8 cellular contexts compared by ENCODE assay signal in the genomic region with DNA sequence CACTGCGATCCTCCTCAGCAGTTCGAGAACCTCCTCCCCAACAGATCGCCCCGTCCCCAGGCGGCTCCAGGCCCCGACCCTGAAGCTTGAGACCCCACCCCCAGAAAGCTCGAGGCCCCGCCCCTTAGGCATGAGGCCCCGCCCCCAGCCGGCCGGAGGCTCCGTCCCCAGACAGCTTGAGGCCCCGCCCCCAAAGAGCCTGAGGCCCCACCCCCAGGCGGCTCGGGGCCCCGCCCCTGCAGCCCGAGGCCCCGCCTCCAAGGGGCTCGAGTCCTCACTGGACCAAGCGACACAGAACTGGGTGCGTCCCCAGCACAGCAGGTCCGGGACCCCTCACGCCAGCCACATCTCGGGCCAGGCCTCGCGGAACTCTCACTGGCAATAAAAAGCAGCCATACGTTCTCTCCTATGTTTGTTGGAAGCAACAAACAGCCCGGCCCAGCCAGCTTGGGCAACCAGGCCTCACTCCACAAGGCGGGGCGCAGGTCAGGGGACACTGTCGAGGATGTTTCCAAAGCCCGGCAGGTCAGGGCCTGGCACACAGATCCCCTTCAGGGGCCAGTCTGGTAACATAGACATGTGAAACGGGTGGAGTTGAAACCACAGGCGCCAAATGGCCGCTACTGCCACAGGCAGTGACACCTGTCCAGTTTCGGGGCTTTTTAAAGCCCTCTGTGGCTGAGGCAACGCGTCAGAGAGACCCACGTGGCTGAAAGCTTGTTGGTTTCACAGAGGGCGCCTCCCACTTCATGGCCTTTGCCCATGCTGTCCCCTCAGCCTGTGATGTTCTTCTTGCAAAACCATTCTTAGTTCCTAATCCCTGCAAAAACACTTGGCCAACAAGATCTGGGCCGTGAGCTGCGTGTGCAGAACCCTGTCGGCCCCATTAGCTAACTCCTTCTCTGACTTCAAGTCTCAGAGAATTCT.
DNase-seq lines count a peak whose midpoint lies in the region; ATAC-seq and TF ChIP-seq lines count a peak whose summit lies in the region.

No MANE protein-coding gene starts in this region.

- no peak overlapping the region for H3K4me3 Mint-ChIP-seq in activated T-helper 2 cell treated with anti-CD3 and anti-CD28 coated beads, Interferon-gamma antibody, Interleukin-2, Interleukin-4, amounts not matched to agents 10 μg/mL and 5 μg/mL and 100 μg/mL, durations not matched to agents 14 hours and 24 hours and 36 hours (ENCODE audit: low read depth)
- H3K4me3 Mint-ChIP-seq in activated T-helper 1 cell treated with anti-CD3 and anti-CD28 coated beads, Interleukin-12 subunit alpha, Interleukin-12 subunit beta, Interleukin-2, Interleukin-4 antibody, amounts not matched to agents 30 ng/mL and 10 ng/mL and 1 ng/mL, durations not matched to agents 14 hours and 24 hours and 36 hours = no peak overlapping the region

- no peaks in the 10 kb centered on the region for H3K4me1 Mint-ChIP-seq in activated T-helper 2 cell treated with anti-CD3 and anti-CD28 coated beads, Interferon-gamma antibody, Interleukin-2, Interleukin-4, amounts not matched to agents 10 μg/mL and 5 μg/mL and 100 μg/mL, durations not matched to agents 14 hours and 24 hours and 36 hours (ENCODE audit: low read depth)
- H3K4me1 Mint-ChIP-seq in activated T-helper 1 cell treated with anti-CD3 and anti-CD28 coated beads, Interleukin-12 subunit alpha, Interleukin-12 subunit beta, Interleukin-2, Interleukin-4 antibody, amounts not matched to agents 30 ng/mL and 10 ng/mL and 1 ng/mL, durations not matched to agents 14 hours and 24 hours and 36 hours (ENCODE audit: low read depth) = no peaks in the 10 kb centered on the region

- ATAC-seq in GM21367 (IDR thresholded peaks at IDR 0.05; ENCODE audit: unreplicated experiment) = peak; percentile 90
- ATAC-seq in HG03442 (IDR thresholded peaks at IDR 0.05; ENCODE audit: unreplicated experiment) = peak; percentile 90

- no peak overlapping the region for H2AFZ ChIP-seq in osteoblast (ENCODE audit: low read length)

- H3K36me3 ChIP-seq in osteoblast (ENCODE audit: insufficient read depth, low read length) = no peaks in the 10 kb centered on the region

- no peaks in the 10 kb centered on the region for H4K20me1 ChIP-seq in osteoblast (ENCODE audit: insufficient read depth, low read length)

- no peaks in the 10 kb centered on the region for H3K79me2 ChIP-seq in osteoblast (ENCODE audit: insufficient read depth, low read length)

- H3K4me2 ChIP-seq in osteoblast (ENCODE audit: insufficient read depth, low read length) = no peak overlapping the region

- no peak overlapping the region for H3K27ac Mint-ChIP-seq in activated T-helper 2 cell treated with anti-CD3 and anti-CD28 coated beads, Interferon-gamma antibody, Interleukin-2, Interleukin-4, amounts not matched to agents 10 μg/mL and 5 μg/mL and 100 μg/mL, durations not matched to agents 14 hours and 24 hours and 36 hours
- no peak overlapping the region for H3K27ac Mint-ChIP-seq in activated T-helper 1 cell treated with anti-CD3 and anti-CD28 coated beads, Interleukin-12 subunit alpha, Interleukin-12 subunit beta, Interleukin-2, Interleukin-4 antibody, amounts not matched to agents 30 ng/mL and 10 ng/mL and 1 ng/mL, durations not matched to agents 14 hours and 24 hours and 36 hours

- H3K27me3 Mint-ChIP-seq in activated T-helper 2 cell treated with anti-CD3 and anti-CD28 coated beads, Interferon-gamma antibody, Interleukin-2, Interleukin-4, amounts not matched to agents 10 μg/mL and 5 μg/mL and 100 μg/mL, durations not matched to agents 14 hours and 24 hours and 36 hours (ENCODE audit: low read depth) = no peaks in the 10 kb centered on the region
- H3K27me3 Mint-ChIP-seq in activated T-helper 1 cell treated with anti-CD3 and anti-CD28 coated beads, Interleukin-12 subunit alpha, Interleukin-12 subunit beta, Interleukin-2, Interleukin-4 antibody, amounts not matched to agents 30 ng/mL and 10 ng/mL and 1 ng/mL, durations not matched to agents 14 hours and 24 hours and 36 hours (ENCODE audit: insufficient read depth) = no peaks in the 10 kb centered on the region

- intact Hi-C loops in activated T-helper 2 cell treated with anti-CD3 and anti-CD28 coated beads, Interferon-gamma antibody, Interleukin-2, Interleukin-4, amounts not matched to agents 10 μg/mL and 5 μg/mL and 100 μg/mL, durations not matched to agents 14 hours and 24 hours and 36 hours (cut with micrococcal nuclease) = no loop called here
- intact Hi-C loops in activated T-helper 1 cell treated with anti-CD3 and anti-CD28 coated beads, Interleukin-12 subunit alpha, Interleukin-12 subunit beta, Interleukin-2, Interleukin-4 antibody, amounts not matched to agents 30 ng/mL and 10 ng/mL and 1 ng/mL, durations not matched to agents 14 hours and 24 hours and 36 hours (cut with micrococcal nuclease) = no loop called here

- H3K4me3 ChIP-seq in GM12865 (ENCODE audit: low read depth, low read length) = peak overlapping the region; percentile 16; the same call in 1 of the 2 replicates
- no peak overlapping the region for H3K4me3 ChIP-seq in osteoblast (ENCODE audit: insufficient read depth, low read length)

- no peaks in the 10 kb centered on the region for H3K9me3 Mint-ChIP-seq in activated T-helper 2 cell treated with anti-CD3 and anti-CD28 coated beads, Interferon-gamma antibody, Interleukin-2, Interleukin-4, amounts not matched to agents 10 μg/mL and 5 μg/mL and 100 μg/mL, durations not matched to agents 14 hours and 24 hours and 36 hours
- no peaks in the 10 kb centered on the region for H3K9me3 Mint-ChIP-seq in activated T-helper 1 cell treated with anti-CD3 and anti-CD28 coated beads, Interleukin-12 subunit alpha, Interleukin-12 subunit beta, Interleukin-2, Interleukin-4 antibody, amounts not matched to agents 30 ng/mL and 10 ng/mL and 1 ng/mL, durations not matched to agents 14 hours and 24 hours and 36 hours

- H3K4me1 ChIP-seq in osteoblast (ENCODE audit: insufficient read depth, low read length) = no peaks in the 10 kb centered on the region

- H3K27me3 ChIP-seq in osteoblast (ENCODE audit: insufficient read depth, low read length) = no peaks in the 10 kb centered on the region

- H3K36me3 Mint-ChIP-seq in activated T-helper 2 cell treated with anti-CD3 and anti-CD28 coated beads, Interferon-gamma antibody, Interleukin-2, Interleukin-4, amounts not matched to agents 10 μg/mL and 5 μg/mL and 100 μg/mL, durations not matched to agents 14 hours and 24 hours and 36 hours (ENCODE audit: low read depth) = no peaks in the 10 kb centered on the region
- no peaks in the 10 kb centered on the region for H3K36me3 Mint-ChIP-seq in activated T-helper 1 cell treated with anti-CD3 and anti-CD28 coated beads, Interleukin-12 subunit alpha, Interleukin-12 subunit beta, Interleukin-2, Interleukin-4 antibody, amounts not matched to agents 30 ng/mL and 10 ng/mL and 1 ng/mL, durations not matched to agents 14 hours and 24 hours and 36 hours (ENCODE audit: low read depth)

- no peaks in the 10 kb centered on the region for H3K9me3 ChIP-seq in osteoblast (ENCODE audit: low read depth, low read length)

- no peak overlapping the region for H3K27ac ChIP-seq in osteoblast (ENCODE audit: low read depth, low read length)

- no peak for TF ChIP-seq CTCF in GM12865 (IDR thresholded peaks at IDR 0.05; ENCODE audit: insufficient read depth, low read depth, low read length, missing control alignments)
- no peak for TF ChIP-seq CTCF in osteoblast (IDR thresholded peaks at IDR 0.05; ENCODE audit: extremely low read depth, low read depth, low read length)

- DNase-seq in GM12865 (ENCODE audit: low read depth) = peak; percentile 95
- DNase-seq in activated T-helper 2 cell treated with anti-CD3 and anti-CD28 coated beads, Interferon-gamma antibody, Interleukin-2, Interleukin-4, amounts not matched to agents 10 μg/mL and 5 μg/mL and 100 μg/mL, durations not matched to agents 14 hours and 24 hours and 36 hours (ENCODE audit: low spot score) = peak; percentile 11
- DNase-seq in osteoblast (ENCODE audit: insufficient read length, low spot score, missing footprints) = peak; percentile 58
- DNase-seq in midbrain (lab: John Stamatoyannopoulos, UW) = no peak
- no peak for DNase-seq in NCI-H128 (lab: John Stamatoyannopoulos, UW; ENCODE audit: unreplicated experiment)
- no peak for DNase-seq in activated T-helper 1 cell treated with anti-CD3 and anti-CD28 coated beads, Interleukin-12 subunit alpha, Interleukin-12 subunit beta, Interleukin-2, Interleukin-4 antibody, amounts not matched to agents 30 ng/mL and 10 ng/mL and 1 ng/mL, durations not matched to agents 14 hours and 24 hours and 36 hours (ENCODE audit: low spot score)

Comparison
In these comparisons a context has a peak if more than half of its experiments do, and no peak if none do; other contexts are left out.
1. DNase-seq: peak in GM12865 (single experiment), activated T-helper 2 cell treated with anti-CD3 and anti-CD28 coated beads, Interferon-gamma antibody, Interleukin-2, Interleukin-4, amounts not matched to agents 10 μg/mL and 5 μg/mL and 100 μg/mL, durations not matched to agents 14 hours and 24 hours and 36 hours (single experiment) and osteoblast (single experiment); none in midbrain (single experiment), NCI-H128 (single experiment) and activated T-helper 1 cell treated with anti-CD3 and anti-CD28 coated beads, Interleukin-12 subunit alpha, Interleukin-12 subunit beta, Interleukin-2, Interleukin-4 antibody, amounts not matched to agents 30 ng/mL and 10 ng/mL and 1 ng/mL, durations not matched to agents 14 hours and 24 hours and 36 hours (single experiment).